11 cellular contexts compared by ENCODE assay signal in the genomic region with DNA sequence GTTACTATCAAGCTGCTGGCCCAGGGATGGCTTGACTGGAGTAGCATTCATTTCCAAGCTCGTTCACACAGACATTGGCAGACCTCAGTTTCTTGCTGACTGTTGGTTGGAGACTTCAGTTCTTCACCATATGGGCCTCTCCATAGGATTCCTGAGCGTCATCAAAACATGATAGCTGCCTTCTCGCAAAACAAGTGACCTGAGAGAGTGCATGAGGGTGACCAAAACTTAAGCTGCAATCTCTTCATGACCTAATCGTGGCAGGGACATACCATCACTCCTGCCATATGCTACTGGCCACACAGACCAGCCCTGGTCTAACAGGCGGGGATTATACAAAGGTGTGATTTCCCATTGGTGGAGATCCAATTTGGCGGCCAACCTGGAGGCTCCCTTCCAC. TPM values are rescaled to one million over a fixed set of nuclear protein-coding genes. Genes with fewer than 3 reads are reported as not detected.
"Had no signal": no experiment of that assay in that cellular context is flagged by ENCODE, and none has a peak within 500 bp of the region (broad histone marks: within the 10 kb centered on the region; RNA-seq: fewer than 3 reads in every experiment).

No MANE protein-coding gene starts in this region.

- H3K27ac ChIP-seq: GM23248, HL-60, KMS-11 had no signal

- FAIRE-seq: H54, HepG2 had no signal

- H2AFZ ChIP-seq: GM23248 had no signal

- DNase-seq: GOT3, H9, HCEC 1CT, KBM-7 had no signal

- H3K4me2 ChIP-seq: KMS-11 had no signal

- ATAC-seq: HepG2 had no signal

- H3K9ac ChIP-seq: GM23248, KMS-11 had no signal

- H3K4me3 ChIP-seq: GM23248 had no signal

RNA-seq across cellular contexts. Expression of gene C3orf22, which starts 46.0 kb away (rescaled TPM):
- total RNA-seq: GM23248, H9, HepG2, HT1080 had no signal
- polyA plus RNA-seq: GM23248, HepG2, IgD-negative memory B cell had no signal
